In genomic region chr1:170494369-170494768, GRCh38 we compare ENCODE assay signal across 12 cellular contexts. TPM values are rescaled to one million over a fixed set of nuclear protein-coding genes. Genes with fewer than 3 reads are reported as not detected.
DNase-seq lines count a peak whose midpoint lies in the region; ATAC-seq, FAIRE-seq and TF ChIP-seq lines count a peak whose summit lies in the region.
"Had no signal": no experiment of that assay in that cellular context is flagged by ENCODE, and none has a peak within 500 bp of the region (broad histone marks: within the 10 kb centered on the region; RNA-seq: fewer than 3 reads in every experiment).

No MANE protein-coding gene starts in this region.

- H3K79me2 ChIP-seq in ACC112 (ENCODE audit: control insufficient read depth, insufficient read depth, low read length, unreplicated experiment): no peaks in the 10 kb centered on the region
- H3K79me2 ChIP-seq in keratinocyte (ENCODE audit: control insufficient read depth, insufficient read depth, low read length): no peaks in the 10 kb centered on the region

- no peak overlapping the region for H3K9ac ChIP-seq in keratinocyte (ENCODE audit: control insufficient read depth, extremely low read depth, insufficient read depth, low read length)

- ATAC-seq in GM18907 (IDR thresholded peaks at IDR 0.05; ENCODE audit: unreplicated experiment): no peak

- H3K4me1 ChIP-seq in ACC112 (ENCODE audit: control insufficient read depth, insufficient read depth, low read length, unreplicated experiment) (peaks cover 13% of the 10 kb centered on the region), keratinocyte (ENCODE audit: control insufficient read depth, extremely low read depth, insufficient read depth, low read length) (no peaks in the 10 kb centered on the region), tibial artery (peaks cover 0 to 13% (median 2%) of the 10 kb centered on the region in 4 donors)

- peak; percentile 46 for DNase-seq in LoVo (ENCODE audit: low spot score)
- peak; percentile 78 for DNase-seq in astrocyte of the spinal cord (ENCODE audit: low read depth, low spot score)
- no peak for DNase-seq in keratinocyte (ENCODE audit: low read depth, low spot score)
- DNase-seq in caudate nucleus (lab: John Stamatoyannopoulos, UW): no peak
- DNase-seq in tibial artery: no peak
- no peak for DNase-seq in anterior cingulate cortex (lab: John Stamatoyannopoulos, UW)
- DNase-seq: activated T-cell treated with anti-CD3 and anti-CD28 coated beads, Interleukin-2, amount 50 U/mL, for 24 hours; NCI-H2171; stimulated activated CD4-positive, alpha-beta T cell treated with anti-CD3 and anti-CD28 coated beads, Interleukin-1b, Interleukin-23, amount 100 ng/mL, for 48 hours had no signal

- in situ Hi-C loops in astrocyte of the spinal cord (cut with HindIII; ENCODE audit: low sequenced_read_pairs): no loop called here

- TF ChIP-seq CTCF in astrocyte of the spinal cord (IDR thresholded peaks at IDR 0.05; ENCODE audit: low read depth, low read length) (no peak), keratinocyte (optimal IDR thresholded peaks at IDR 0.05 in 1 of 3, IDR thresholded peaks at IDR 0.05 in 1 of 3, conservative IDR thresholded peaks at IDR 0.05 in 1 of 3; ENCODE audit: extremely low read depth in 1 of 3, insufficient read depth in 2 of 3, low read length in 3 of 3) (no peak), tibial artery (IDR thresholded peaks at IDR 0.05) (no peak)

- H3K4me2 ChIP-seq in keratinocyte (ENCODE audit: control insufficient read depth, extremely low read depth, insufficient read depth, low read depth, low read length): no peak overlapping the region

- no peaks in the 10 kb centered on the region for H4K20me1 ChIP-seq in keratinocyte (ENCODE audit: control insufficient read depth, extremely low read depth, insufficient read depth, low read length)

- H3K27ac ChIP-seq in ACC112 (ENCODE audit: low read depth, low read length) (0 out of 2 replicates have a peak overlapping the region, but pooled peaks have one; percentile 14), keratinocyte (ENCODE audit: control insufficient read depth, insufficient read depth, low read length) (no peak overlapping the region), caudate nucleus (ENCODE audit: low read depth, low read length) (no peak overlapping the region), tibial artery (no peak overlapping the region)

- peak overlapping the region; percentile 15 for H2AFZ ChIP-seq in ACC112 (ENCODE audit: low read length, unreplicated experiment)
- no peak overlapping the region for H2AFZ ChIP-seq in keratinocyte (ENCODE audit: control insufficient read depth, low read length)

- dilution Hi-C loops in keratinocyte (cut with MboI; ENCODE audit: extremely low pct_ligation_motif_present, low sequenced_read_pairs): no loop called here

- H3K36me3 ChIP-seq in ACC112 (ENCODE audit: insufficient read depth, low read length) (no peaks in the 10 kb centered on the region), keratinocyte (ENCODE audit: control insufficient read depth in 2 of 2, extremely low read depth in 1 of 2, insufficient read depth in 2 of 2, low read length in 2 of 2) (no peaks in the 10 kb centered on the region), tibial artery (no peaks in the 10 kb centered on the region)

- H3K27me3 ChIP-seq in ACC112 (ENCODE audit: insufficient read depth, low read length) (no peaks in the 10 kb centered on the region), keratinocyte (ENCODE audit: control insufficient read depth, extremely low read depth, insufficient read depth, low read length) (no peaks in the 10 kb centered on the region), tibial artery (no peaks in the 10 kb centered on the region)

- no peaks in the 10 kb centered on the region for H3K9me3 ChIP-seq in keratinocyte (ENCODE audit: control insufficient read depth, low read depth, low read length)
- H3K9me3 ChIP-seq in tibial artery: no peaks in the 10 kb centered on the region

- peak; percentile 29 for FAIRE-seq in keratinocyte (lab: Jason Lieb, UNC)
- FAIRE-seq: endometrium had no signal

- no peaks in the 10 kb centered on the region for H3K9me1 ChIP-seq in keratinocyte (ENCODE audit: control insufficient read depth, extremely low read depth, insufficient read depth, low read length)

- intact Hi-C loops in tibial artery (cut with DNase I; ENCODE audit: low total_unique reads): no loop called here

- H3K4me3 ChIP-seq in ACC112 (ENCODE audit: low read depth, low read length) (no peak overlapping the region), astrocyte of the spinal cord (ENCODE audit: low read depth, low read length) (no peak overlapping the region), keratinocyte (ENCODE audit: control insufficient read depth in 2 of 3, extremely low read depth in 1 of 3, insufficient read depth in 2 of 3, low read depth in 1 of 3, low read length in 3 of 3) (no peak overlapping the region), tibial artery (no peak overlapping the region)

RNA-seq across cellular contexts. Expression of gene GORAB, which starts 37.6 kb away (rescaled TPM):
- 5.5 to 12.0 TPM (median 8.7 TPM) in 3 replicates for polyA plus RNA-seq in keratinocyte
- 6.2 TPM for polyA plus RNA-seq in keratinocyte (2011; ENCODE audit: low read depth)
- 2.7 and 4.9 TPM in 2 replicates for polyA plus RNA-seq in keratinocyte (2011; cell fraction: cytosol; rRNA removed)
- 17.4 and 23.3 TPM in 2 replicates for polyA plus RNA-seq in keratinocyte (2011; cell fraction: nucleus; rRNA removed)
- 4.0 and 4.3 TPM in 2 replicates for polyA plus RNA-seq in keratinocyte (2012; ENCODE audit: low replicate concordance)
- polyA minus RNA-seq in keratinocyte: 0.26 to 4.1 TPM (median 3.8 TPM) in 3 replicates
- 2.3 TPM for polyA minus RNA-seq in keratinocyte (2011; cell fraction: cytosol; rRNA and poly(A)+ RNA removed)
- polyA minus RNA-seq in keratinocyte (2011; cell fraction: nucleus; rRNA and poly(A)+ RNA removed): 3.5 and 8.5 TPM in 2 replicates

Comparison
In these comparisons a context has a peak if more than half of its experiments do, and no peak if none do; other contexts are left out.
1. DNase-seq: peak in LoVo (single experiment) and astrocyte of the spinal cord (single experiment); none in keratinocyte (single experiment), caudate nucleus (0 of 61), tibial artery (0 of 2) and anterior cingulate cortex (0 of 58).